ENCODE assay signal across 8 cellular contexts in genomic region chr19:13840751-13841338, GRCh38. TPM values are rescaled to one million over a fixed set of nuclear protein-coding genes. Genes with fewer than 3 reads are reported as not detected.
A peak's percentile ranks its signal among the peaks of the same experiment; 100 is the strongest.
DNase-seq lines count a peak whose midpoint lies in the region; ATAC-seq and TF ChIP-seq lines count a peak whose summit lies in the region.

No MANE protein-coding gene starts in this region.

- H3K4me3 Mint-ChIP-seq in progenitor cell of endocrine pancreas (ENCODE audit: low read depth), result peak overlapping the region; percentile 82

- peak overlapping the region; percentile 88 for H3K4me3 ChIP-seq in RWPE2 (ENCODE audit: severe bottlenecking)
- peak overlapping the region; percentile 89 for H3K4me3 ChIP-seq in epithelial cell of proximal tubule (ENCODE audit: low read depth, low read length)

- no peaks in the 10 kb centered on the region for H3K27me3 Mint-ChIP-seq in progenitor cell of endocrine pancreas

- H3K9me3 ChIP-seq in ES-I3 (ENCODE audit: control insufficient read depth, insufficient read depth, low read length) (no peaks in the 10 kb centered on the region), RWPE2 (ENCODE audit: severe bottlenecking) (no peaks in the 10 kb centered on the region)

- H3K4me1 ChIP-seq in ES-I3 (ENCODE audit: insufficient read depth, low read length) (peaks cover 23% of the 10 kb centered on the region), RWPE2 (ENCODE audit: insufficient read depth, poor library complexity, severe bottlenecking) (peaks cover 35% of the 10 kb centered on the region)

- H3K4me1 Mint-ChIP-seq in progenitor cell of endocrine pancreas (ENCODE audit: low read depth), result peaks cover 20% of the 10 kb centered on the region

- no peaks in the 10 kb centered on the region for H3K9me3 Mint-ChIP-seq in progenitor cell of endocrine pancreas (ENCODE audit: low read depth)

- H3K36me3 ChIP-seq in ES-I3 (ENCODE audit: insufficient read depth, low read length), result no peaks in the 10 kb centered on the region
- H3K36me3 ChIP-seq in RWPE2 (ENCODE audit: low read depth), result peaks cover 61% of the 10 kb centered on the region

- ATAC-seq in RWPE2 (ENCODE audit: low read depth) (no peak), GM21381 (IDR thresholded peaks at IDR 0.05; ENCODE audit: unreplicated experiment) (no peak), GM18861 (IDR thresholded peaks at IDR 0.05; ENCODE audit: unreplicated experiment) (no peak)

- DNase-seq in RWPE2 (ENCODE audit: low spot score) (no peak), epithelial cell of proximal tubule (ENCODE audit: low read depth) (no peak), progenitor cell of endocrine pancreas (ENCODE audit: low spot score, unreplicated experiment) (no peak), NCI-H774 (lab: John Stamatoyannopoulos, UW) (no peak), 8988T (no peak)

- H3K36me3 Mint-ChIP-seq in progenitor cell of endocrine pancreas (ENCODE audit: insufficient read depth), result no peaks in the 10 kb centered on the region

- H3K9ac ChIP-seq in ES-I3 (ENCODE audit: low read depth, low read length), result peak overlapping the region; percentile 64; the same call in 1 of the 2 replicates

- H3K27ac ChIP-seq in RWPE2 (ENCODE audit: poor library complexity, severe bottlenecking), result peak overlapping the region; percentile 98

- no peak overlapping the region for H3K27ac Mint-ChIP-seq in progenitor cell of endocrine pancreas

- TF ChIP-seq CTCF in RWPE2 (IDR thresholded peaks at IDR 0.05; ENCODE audit: poor library complexity, severe bottlenecking) (no peak), epithelial cell of proximal tubule (conservative IDR thresholded peaks at IDR 0.05; ENCODE audit: low read depth, low read length) (no peak), progenitor cell of endocrine pancreas (IDR thresholded peaks at IDR 0.05; ENCODE audit: unreplicated experiment) (no peak)

- H3K27me3 ChIP-seq in RWPE2 (ENCODE audit: insufficient read depth, poor library complexity, severe bottlenecking), result no peaks in the 10 kb centered on the region

RNA-seq across cellular contexts. Expression of gene NANOS3, which starts 36.1 kb away (rescaled TPM):
- not detected in 2 replicates for total RNA-seq in epithelial cell of proximal tubule
- 9.5 and 10.5 TPM in 2 replicates for total RNA-seq in progenitor cell of endocrine pancreas

RNA-seq across cellular contexts. Expression of gene ZSWIM4, which starts 45.6 kb away (rescaled TPM):
- total RNA-seq in epithelial cell of proximal tubule, result 9.4 and 13.5 TPM in 2 replicates
- 30.9 and 34.6 TPM in 2 replicates for total RNA-seq in progenitor cell of endocrine pancreas

Comparison
In these comparisons a context has a peak if more than half of its experiments do, and no peak if none do; other contexts are left out.
1. RNA of gene NANOS3, which starts 36.1 kb away (total RNA-seq): 9.5 to 10.5 TPM in progenitor cell of endocrine pancreas; not detected in epithelial cell of proximal tubule; every median in the first group is over 10 times any median in the second.